In the genomic region with DNA sequence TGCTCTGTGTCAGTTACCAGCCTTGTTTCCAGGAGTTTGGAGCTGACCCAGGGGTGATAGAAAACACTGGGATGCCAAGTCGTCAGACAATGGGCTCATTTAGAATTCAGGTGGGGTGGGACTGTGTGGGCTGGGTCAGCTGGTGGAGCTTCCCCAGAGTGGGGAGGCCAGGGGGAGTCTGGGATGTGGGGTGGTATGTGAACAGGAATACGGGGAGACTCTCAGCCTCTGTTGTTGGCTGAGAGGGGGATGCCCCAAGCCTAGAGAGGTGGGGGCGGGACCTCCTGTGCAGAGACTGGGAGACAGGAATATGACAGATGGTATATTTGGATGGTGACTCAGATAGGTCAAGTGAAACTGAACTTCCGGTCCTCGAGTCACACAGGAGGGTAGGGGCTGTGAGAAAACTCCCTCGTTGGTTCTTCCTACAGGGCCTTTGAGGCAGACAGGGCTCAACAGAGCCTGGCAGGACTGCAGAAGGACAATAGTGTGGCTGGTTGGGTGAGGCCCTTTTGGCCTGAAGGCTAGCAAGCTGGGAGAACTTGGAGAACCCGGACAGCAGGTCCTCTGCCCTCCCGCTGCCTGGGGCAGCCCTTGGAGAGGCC, we compare ENCODE assay signal across 1 cellular context.
TF ChIP-seq lines count a peak whose summit lies in the region.

No MANE protein-coding gene starts in this region.

TF ChIP-seq in HepG2, 621 proteins besides CTCF, POLR2A, EP300 and RAD21 (continued from another document and continues in another):
- TF ChIP-seq, protein P1, sequence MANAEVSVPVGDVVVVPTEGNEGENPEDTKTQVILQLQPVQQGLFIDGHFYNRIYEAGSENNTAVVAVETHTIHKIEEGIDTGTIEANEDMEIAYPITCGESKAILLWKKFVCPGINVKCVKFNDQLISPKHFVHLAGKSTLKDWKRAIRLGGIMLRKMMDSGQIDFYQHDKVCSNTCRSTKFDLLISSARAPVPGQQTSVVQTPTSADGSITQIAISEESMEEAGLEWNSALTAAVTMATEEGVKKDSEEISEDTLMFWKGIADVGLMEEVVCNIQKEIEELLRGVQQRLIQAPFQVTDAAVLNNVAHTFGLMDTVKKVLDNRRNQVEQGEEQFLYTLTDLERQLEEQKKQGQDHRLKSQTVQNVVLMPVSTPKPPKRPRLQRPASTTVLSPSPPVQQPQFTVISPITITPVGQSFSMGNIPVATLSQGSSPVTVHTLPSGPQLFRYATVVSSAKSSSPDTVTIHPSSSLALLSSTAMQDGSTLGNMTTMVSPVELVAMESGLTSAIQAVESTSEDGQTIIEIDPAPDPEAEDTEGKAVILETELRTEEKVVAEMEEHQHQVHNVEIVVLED (CRISPR knock-in tag; IDR thresholded peaks at IDR 0.05; ENCODE audit: borderline replicate concordance): no peak
- TF ChIP-seq NR2C2 (CRISPR knock-in tag; IDR thresholded peaks at IDR 0.05; ENCODE audit: borderline replicate concordance) (peak; percentile 42; the same call in 1 of the 2 replicates), FOXM1 (CRISPR knock-in tag; IDR thresholded peaks at IDR 0.05) (no peak), KDM3A (CRISPR knock-in tag; IDR thresholded peaks at IDR 0.05; ENCODE audit: low read depth) (no peak), AGO2 (optimal IDR thresholded peaks at IDR 0.05; ENCODE audit: low read depth, low read length) (no peak), MEIS2 (CRISPR knock-in tag; IDR thresholded peaks at IDR 0.05) (peak; percentile 78; the same call in 1 of the 2 replicates), CHD4 (IDR thresholded peaks at IDR 0.05; ENCODE audit: borderline replicate concordance, low read length) (no peak), SOX6 (IDR thresholded peaks at IDR 0.05) (no peak), SOX6 (CRISPR knock-in tag; IDR thresholded peaks at IDR 0.05) (0 out of 2 replicates have a peak, but pooled peaks have one; percentile 37), ZSCAN22 (CRISPR knock-in tag; IDR thresholded peaks at IDR 0.05) (no peak), GABPA (IDR thresholded peaks at IDR 0.05; ENCODE audit: low read depth, low read length) (0 out of 2 replicates have a peak, but pooled peaks have one; percentile 32), GABPA (CRISPR knock-in tag; IDR thresholded peaks at IDR 0.05; ENCODE audit: low read depth) (peak; percentile 84), TOPORS (CRISPR knock-in tag; IDR thresholded peaks at IDR 0.05) (no peak), CREB1 (IDR thresholded peaks at IDR 0.05) (no peak), CREB1 (CRISPR knock-in tag; IDR thresholded peaks at IDR 0.05) (no peak), ZNF629 (CRISPR knock-in tag; conservative IDR thresholded peaks at IDR 0.05) (no peak), RFXAP (CRISPR knock-in tag; IDR thresholded peaks at IDR 0.05; ENCODE audit: borderline replicate concordance) (no peak), ZNF703 (CRISPR knock-in tag; IDR thresholded peaks at IDR 0.05; ENCODE audit: borderline replicate concordance) (no peak), CAMTA2 (CRISPR knock-in tag; IDR thresholded peaks at IDR 0.05; ENCODE audit: borderline replicate concordance) (no peak), KLF6 (CRISPR knock-in tag; IDR thresholded peaks at IDR 0.05) (no peak), POGZ (CRISPR knock-in tag; IDR thresholded peaks at IDR 0.05) (no peak; the same call in 1 of the 2 replicates), ZNF678 (CRISPR knock-in tag; IDR thresholded peaks at IDR 0.05) (no peak), STAT5B (CRISPR knock-in tag; IDR thresholded peaks at IDR 0.05) (no peak), TEAD2 (CRISPR knock-in tag; IDR thresholded peaks at IDR 0.05) (no peak), U2AF2 (IDR thresholded peaks at IDR 0.05; ENCODE audit: low read depth, low read length) (no peak), ZFX (CRISPR knock-in tag; IDR thresholded peaks at IDR 0.05; ENCODE audit: low read depth) (peak; percentile 48; the same call in 1 of the 2 replicates), ZNF121 (CRISPR knock-in tag; IDR thresholded peaks at IDR 0.05) (no peak), ZNF546 (CRISPR knock-in tag; conservative IDR thresholded peaks at IDR 0.05) (no peak), ZNF788 (CRISPR knock-in tag; IDR thresholded peaks at IDR 0.05; ENCODE audit: borderline replicate concordance) (peak; percentile 43; the same call in 1 of the 2 replicates), ZNF780A (CRISPR knock-in tag; IDR thresholded peaks at IDR 0.05) (no peak), NR3C1 (CRISPR knock-in tag; IDR thresholded peaks at IDR 0.05) (no peak), HOXA5 (CRISPR knock-in tag; IDR thresholded peaks at IDR 0.05) (peak; percentile 59; the same call in 1 of the 2 replicates), EZH2 (conservative IDR thresholded peaks at IDR 0.05; ENCODE audit: low read depth, low read length) (no peak), ZNF44 (CRISPR knock-in tag; IDR thresholded peaks at IDR 0.05) (no peak), ZNF550 (CRISPR knock-in tag; IDR thresholded peaks at IDR 0.05; ENCODE audit: borderline replicate concordance) (no peak), HES4 (CRISPR knock-in tag; IDR thresholded peaks at IDR 0.05; ENCODE audit: borderline replicate concordance) (no peak)
- TF ChIP-seq, protein P2, sequence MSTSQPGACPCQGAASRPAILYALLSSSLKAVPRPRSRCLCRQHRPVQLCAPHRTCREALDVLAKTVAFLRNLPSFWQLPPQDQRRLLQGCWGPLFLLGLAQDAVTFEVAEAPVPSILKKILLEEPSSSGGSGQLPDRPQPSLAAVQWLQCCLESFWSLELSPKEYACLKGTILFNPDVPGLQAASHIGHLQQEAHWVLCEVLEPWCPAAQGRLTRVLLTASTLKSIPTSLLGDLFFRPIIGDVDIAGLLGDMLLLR (CRISPR knock-in tag; IDR thresholded peaks at IDR 0.05): no peak
- TF ChIP-seq, protein P3, sequence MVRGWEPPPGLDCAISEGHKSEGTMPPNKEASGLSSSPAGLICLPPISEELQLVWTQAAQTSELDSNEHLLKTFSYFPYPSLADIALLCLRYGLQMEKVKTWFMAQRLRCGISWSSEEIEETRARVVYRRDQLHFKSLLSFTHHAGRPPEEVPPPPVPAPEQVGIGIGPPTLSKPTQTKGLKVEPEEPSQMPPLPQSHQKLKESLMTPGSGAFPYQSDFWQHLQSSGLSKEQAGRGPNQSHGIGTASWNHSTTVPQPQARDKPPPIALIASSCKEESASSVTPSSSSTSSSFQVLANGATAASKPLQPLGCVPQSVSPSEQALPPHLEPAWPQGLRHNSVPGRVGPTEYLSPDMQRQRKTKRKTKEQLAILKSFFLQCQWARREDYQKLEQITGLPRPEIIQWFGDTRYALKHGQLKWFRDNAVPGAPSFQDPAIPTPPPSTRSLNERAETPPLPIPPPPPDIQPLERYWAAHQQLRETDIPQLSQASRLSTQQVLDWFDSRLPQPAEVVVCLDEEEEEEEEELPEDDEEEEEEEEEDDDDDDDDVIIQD (CRISPR knock-in tag; IDR thresholded peaks at IDR 0.05; ENCODE audit: low read depth): no peak; the same call in 1 of the 2 replicates
- TF ChIP-seq, protein P4, sequence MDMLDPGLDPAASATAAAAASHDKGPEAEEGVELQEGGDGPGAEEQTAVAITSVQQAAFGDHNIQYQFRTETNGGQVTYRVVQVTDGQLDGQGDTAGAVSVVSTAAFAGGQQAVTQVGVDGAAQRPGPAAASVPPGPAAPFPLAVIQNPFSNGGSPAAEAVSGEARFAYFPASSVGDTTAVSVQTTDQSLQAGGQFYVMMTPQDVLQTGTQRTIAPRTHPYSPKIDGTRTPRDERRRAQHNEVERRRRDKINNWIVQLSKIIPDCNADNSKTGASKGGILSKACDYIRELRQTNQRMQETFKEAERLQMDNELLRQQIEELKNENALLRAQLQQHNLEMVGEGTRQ (IDR thresholded peaks at IDR 0.05; ENCODE audit: low read depth, low read length): no peak
- TF ChIP-seq, protein P4 (CRISPR knock-in tag; IDR thresholded peaks at IDR 0.05; ENCODE audit: borderline replicate concordance): no peak
- TF ChIP-seq, protein P5, sequence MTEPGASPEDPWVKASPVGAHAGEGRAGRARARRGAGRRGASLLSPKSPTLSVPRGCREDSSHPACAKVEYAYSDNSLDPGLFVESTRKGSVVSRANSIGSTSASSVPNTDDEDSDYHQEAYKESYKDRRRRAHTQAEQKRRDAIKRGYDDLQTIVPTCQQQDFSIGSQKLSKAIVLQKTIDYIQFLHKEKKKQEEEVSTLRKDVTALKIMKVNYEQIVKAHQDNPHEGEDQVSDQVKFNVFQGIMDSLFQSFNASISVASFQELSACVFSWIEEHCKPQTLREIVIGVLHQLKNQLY (CRISPR knock-in tag; IDR thresholded peaks at IDR 0.05): no peak
- TF ChIP-seq, protein P6, sequence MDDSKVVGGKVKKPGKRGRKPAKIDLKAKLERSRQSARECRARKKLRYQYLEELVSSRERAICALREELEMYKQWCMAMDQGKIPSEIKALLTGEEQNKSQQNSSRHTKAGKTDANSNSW (CRISPR knock-in tag; IDR thresholded peaks at IDR 0.05; ENCODE audit: borderline replicate concordance): no peak
- TF ChIP-seq, protein P7, sequence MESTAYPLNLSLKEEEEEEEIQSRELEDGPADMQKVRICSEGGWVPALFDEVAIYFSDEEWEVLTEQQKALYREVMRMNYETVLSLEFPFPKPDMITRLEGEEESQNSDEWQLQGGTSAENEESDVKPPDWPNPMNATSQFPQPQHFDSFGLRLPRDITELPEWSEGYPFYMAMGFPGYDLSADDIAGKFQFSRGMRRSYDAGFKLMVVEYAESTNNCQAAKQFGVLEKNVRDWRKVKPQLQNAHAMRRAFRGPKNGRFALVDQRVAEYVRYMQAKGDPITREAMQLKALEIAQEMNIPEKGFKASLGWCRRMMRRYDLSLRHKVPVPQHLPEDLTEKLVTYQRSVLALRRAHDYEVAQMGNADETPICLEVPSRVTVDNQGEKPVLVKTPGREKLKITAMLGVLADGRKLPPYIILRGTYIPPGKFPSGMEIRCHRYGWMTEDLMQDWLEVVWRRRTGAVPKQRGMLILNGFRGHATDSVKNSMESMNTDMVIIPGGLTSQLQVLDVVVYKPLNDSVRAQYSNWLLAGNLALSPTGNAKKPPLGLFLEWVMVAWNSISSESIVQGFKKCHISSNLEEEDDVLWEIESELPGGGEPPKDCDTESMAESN (CRISPR knock-in tag; conservative IDR thresholded peaks at IDR 0.05): no peak
- TF ChIP-seq, protein P8, sequence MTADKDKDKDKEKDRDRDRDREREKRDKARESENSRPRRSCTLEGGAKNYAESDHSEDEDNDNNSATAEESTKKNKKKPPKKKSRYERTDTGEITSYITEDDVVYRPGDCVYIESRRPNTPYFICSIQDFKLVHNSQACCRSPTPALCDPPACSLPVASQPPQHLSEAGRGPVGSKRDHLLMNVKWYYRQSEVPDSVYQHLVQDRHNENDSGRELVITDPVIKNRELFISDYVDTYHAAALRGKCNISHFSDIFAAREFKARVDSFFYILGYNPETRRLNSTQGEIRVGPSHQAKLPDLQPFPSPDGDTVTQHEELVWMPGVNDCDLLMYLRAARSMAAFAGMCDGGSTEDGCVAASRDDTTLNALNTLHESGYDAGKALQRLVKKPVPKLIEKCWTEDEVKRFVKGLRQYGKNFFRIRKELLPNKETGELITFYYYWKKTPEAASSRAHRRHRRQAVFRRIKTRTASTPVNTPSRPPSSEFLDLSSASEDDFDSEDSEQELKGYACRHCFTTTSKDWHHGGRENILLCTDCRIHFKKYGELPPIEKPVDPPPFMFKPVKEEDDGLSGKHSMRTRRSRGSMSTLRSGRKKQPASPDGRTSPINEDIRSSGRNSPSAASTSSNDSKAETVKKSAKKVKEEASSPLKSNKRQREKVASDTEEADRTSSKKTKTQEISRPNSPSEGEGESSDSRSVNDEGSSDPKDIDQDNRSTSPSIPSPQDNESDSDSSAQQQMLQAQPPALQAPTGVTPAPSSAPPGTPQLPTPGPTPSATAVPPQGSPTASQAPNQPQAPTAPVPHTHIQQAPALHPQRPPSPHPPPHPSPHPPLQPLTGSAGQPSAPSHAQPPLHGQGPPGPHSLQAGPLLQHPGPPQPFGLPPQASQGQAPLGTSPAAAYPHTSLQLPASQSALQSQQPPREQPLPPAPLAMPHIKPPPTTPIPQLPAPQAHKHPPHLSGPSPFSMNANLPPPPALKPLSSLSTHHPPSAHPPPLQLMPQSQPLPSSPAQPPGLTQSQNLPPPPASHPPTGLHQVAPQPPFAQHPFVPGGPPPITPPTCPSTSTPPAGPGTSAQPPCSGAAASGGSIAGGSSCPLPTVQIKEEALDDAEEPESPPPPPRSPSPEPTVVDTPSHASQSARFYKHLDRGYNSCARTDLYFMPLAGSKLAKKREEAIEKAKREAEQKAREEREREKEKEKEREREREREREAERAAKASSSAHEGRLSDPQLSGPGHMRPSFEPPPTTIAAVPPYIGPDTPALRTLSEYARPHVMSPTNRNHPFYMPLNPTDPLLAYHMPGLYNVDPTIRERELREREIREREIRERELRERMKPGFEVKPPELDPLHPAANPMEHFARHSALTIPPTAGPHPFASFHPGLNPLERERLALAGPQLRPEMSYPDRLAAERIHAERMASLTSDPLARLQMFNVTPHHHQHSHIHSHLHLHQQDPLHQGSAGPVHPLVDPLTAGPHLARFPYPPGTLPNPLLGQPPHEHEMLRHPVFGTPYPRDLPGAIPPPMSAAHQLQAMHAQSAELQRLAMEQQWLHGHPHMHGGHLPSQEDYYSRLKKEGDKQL (CRISPR knock-in tag; IDR thresholded peaks at IDR 0.05; ENCODE audit: low read depth): no peak
- TF ChIP-seq, protein P9, sequence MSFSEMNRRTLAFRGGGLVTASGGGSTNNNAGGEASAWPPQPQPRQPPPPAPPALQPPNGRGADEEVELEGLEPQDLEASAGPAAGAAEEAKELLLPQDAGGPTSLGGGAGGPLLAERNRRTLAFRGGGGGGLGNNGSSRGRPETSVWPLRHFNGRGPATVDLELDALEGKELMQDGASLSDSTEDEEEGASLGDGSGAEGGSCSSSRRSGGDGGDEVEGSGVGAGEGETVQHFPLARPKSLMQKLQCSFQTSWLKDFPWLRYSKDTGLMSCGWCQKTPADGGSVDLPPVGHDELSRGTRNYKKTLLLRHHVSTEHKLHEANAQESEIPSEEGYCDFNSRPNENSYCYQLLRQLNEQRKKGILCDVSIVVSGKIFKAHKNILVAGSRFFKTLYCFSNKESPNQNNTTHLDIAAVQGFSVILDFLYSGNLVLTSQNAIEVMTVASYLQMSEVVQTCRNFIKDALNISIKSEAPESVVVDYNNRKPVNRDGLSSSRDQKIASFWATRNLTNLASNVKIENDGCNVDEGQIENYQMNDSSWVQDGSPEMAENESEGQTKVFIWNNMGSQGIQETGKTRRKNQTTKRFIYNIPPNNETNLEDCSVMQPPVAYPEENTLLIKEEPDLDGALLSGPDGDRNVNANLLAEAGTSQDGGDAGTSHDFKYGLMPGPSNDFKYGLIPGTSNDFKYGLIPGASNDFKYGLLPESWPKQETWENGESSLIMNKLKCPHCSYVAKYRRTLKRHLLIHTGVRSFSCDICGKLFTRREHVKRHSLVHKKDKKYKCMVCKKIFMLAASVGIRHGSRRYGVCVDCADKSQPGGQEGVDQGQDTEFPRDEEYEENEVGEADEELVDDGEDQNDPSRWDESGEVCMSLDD (CRISPR knock-in tag; IDR thresholded peaks at IDR 0.05; ENCODE audit: borderline replicate concordance): no peak
- TF ChIP-seq, protein P10, sequence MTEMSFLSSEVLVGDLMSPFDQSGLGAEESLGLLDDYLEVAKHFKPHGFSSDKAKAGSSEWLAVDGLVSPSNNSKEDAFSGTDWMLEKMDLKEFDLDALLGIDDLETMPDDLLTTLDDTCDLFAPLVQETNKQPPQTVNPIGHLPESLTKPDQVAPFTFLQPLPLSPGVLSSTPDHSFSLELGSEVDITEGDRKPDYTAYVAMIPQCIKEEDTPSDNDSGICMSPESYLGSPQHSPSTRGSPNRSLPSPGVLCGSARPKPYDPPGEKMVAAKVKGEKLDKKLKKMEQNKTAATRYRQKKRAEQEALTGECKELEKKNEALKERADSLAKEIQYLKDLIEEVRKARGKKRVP (CRISPR knock-in tag; IDR thresholded peaks at IDR 0.05): no peak
